1 cellular context compared by ENCODE assay signal in the genomic region with DNA sequence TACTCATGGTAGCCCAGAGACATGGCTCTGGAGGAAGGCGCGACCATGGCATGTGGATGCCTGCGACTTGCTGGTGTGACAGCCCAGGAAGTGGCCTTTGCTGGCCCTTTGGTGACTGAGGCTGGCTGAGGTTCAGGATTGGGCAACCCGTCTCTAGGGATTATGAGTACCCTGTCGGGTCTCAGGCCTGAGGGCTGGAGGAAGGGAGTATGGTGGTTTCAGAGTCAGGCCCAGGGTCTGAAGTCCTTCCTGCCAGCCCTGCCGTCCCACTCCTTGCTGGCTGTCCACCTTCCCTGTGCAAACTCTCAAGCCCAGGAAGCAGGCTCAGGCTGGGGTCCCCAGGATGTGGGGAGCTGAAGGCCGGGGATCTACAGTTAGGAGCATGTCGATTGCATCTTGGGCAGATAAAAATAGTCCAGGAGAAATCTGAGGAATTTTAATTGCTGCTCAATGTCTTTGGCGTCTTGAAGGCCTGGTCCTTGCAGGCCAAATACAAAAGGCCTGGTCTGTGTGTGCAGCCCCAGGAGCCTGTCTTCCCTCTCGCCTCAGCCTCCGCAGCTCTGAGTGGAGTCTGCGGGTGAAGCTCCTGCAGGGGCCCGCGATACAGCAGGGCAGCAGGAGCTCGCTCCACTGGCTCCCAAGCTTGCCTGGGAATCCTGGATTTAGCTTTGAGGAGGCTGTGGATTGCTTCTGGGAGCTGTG.
TF ChIP-seq lines count a peak whose summit lies in the region.

No MANE protein-coding gene starts in this region.

TF ChIP-seq in SK-N-SH, 30 proteins besides CTCF, POLR2A, EP300 and RAD21:
- no peak for TF ChIP-seq POLR2AphosphoS5 (IDR thresholded peaks at IDR 0.05; ENCODE audit: low read depth, low read length)
- TF ChIP-seq, protein P1, sequence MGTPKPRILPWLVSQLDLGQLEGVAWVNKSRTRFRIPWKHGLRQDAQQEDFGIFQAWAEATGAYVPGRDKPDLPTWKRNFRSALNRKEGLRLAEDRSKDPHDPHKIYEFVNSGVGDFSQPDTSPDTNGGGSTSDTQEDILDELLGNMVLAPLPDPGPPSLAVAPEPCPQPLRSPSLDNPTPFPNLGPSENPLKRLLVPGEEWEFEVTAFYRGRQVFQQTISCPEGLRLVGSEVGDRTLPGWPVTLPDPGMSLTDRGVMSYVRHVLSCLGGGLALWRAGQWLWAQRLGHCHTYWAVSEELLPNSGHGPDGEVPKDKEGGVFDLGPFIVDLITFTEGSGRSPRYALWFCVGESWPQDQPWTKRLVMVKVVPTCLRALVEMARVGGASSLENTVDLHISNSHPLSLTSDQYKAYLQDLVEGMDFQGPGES (IDR thresholded peaks at IDR 0.05; ENCODE audit: low read depth, low read length), result no peak
- no peak for TF ChIP-seq SMC3 (IDR thresholded peaks at IDR 0.05; ENCODE audit: low read depth, low read length)
- no peak for TF ChIP-seq RFX5 (IDR thresholded peaks at IDR 0.05; ENCODE audit: low read length)
- no peak for TF ChIP-seq EZH2phosphoT487 (IDR thresholded peaks at IDR 0.05; ENCODE audit: borderline replicate concordance, low read depth)
- no peak for TF ChIP-seq RXRA (IDR thresholded peaks at IDR 0.05; ENCODE audit: borderline replicate concordance, low read depth)
- no peak for TF ChIP-seq CHD2 (IDR thresholded peaks at IDR 0.05; ENCODE audit: low read length, partially characterized antibody)
- TF ChIP-seq, protein P2, sequence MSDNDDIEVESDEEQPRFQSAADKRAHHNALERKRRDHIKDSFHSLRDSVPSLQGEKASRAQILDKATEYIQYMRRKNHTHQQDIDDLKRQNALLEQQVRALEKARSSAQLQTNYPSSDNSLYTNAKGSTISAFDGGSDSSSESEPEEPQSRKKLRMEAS (IDR thresholded peaks at IDR 0.05; ENCODE audit: low read depth), result no peak
- TF ChIP-seq ELF1 (IDR thresholded peaks at IDR 0.05), result no peak
- no peak for TF ChIP-seq MEF2A (IDR thresholded peaks at IDR 0.05; ENCODE audit: borderline replicate concordance, low read depth)
